ENCODE assay signal across 1 cellular context in the genomic region with DNA sequence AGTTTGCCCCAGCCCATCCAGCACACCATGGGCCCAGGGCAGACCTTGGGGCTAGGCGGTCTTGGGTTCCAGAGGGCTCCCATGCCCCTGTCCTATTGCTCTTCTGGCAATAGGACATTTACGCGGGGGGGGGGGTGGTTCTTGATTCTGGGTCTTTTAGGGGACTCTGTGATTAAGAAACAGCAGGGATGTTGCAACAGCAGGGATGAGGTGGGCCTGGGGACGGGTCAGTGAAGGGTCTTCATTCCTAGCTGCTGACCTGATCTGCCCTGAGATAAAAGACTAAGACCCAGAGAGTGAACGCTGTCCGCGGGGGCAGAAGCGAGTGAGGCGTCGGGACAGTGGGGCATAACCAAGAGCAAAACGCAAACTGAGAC.
TF ChIP-seq lines count a peak whose summit lies in the region.

No MANE protein-coding gene starts in this region.

TF ChIP-seq in endothelial cell of umbilical vein, 7 proteins besides CTCF, POLR2A, EP300 and RAD21 (continued from another document):
- TF ChIP-seq GATA2 (IDR thresholded peaks at IDR 0.05; ENCODE audit: insufficient read depth, insufficient read length, low read depth, low read length) (no peak), MYC (IDR thresholded peaks at IDR 0.05; ENCODE audit: low read depth, low read length) (no peak)
TF ChIP-seq in endothelial cell of umbilical vein: peak in this region for 0.
